In genomic region chr21:37787456-37787855, GRCh38 we compare ENCODE assay signal across 1 cellular context.
TF ChIP-seq lines count a peak whose summit lies in the region.

No MANE protein-coding gene starts in this region.

TF ChIP-seq in GM23338, 12 proteins besides CTCF, POLR2A, EP300 and RAD21 (continued from another document):
- no peak for TF ChIP-seq ZNF462 (CRISPR knock-in tag; IDR thresholded peaks at IDR 0.05)
